ENCODE assay signal across 11 cellular contexts in the genomic region with DNA sequence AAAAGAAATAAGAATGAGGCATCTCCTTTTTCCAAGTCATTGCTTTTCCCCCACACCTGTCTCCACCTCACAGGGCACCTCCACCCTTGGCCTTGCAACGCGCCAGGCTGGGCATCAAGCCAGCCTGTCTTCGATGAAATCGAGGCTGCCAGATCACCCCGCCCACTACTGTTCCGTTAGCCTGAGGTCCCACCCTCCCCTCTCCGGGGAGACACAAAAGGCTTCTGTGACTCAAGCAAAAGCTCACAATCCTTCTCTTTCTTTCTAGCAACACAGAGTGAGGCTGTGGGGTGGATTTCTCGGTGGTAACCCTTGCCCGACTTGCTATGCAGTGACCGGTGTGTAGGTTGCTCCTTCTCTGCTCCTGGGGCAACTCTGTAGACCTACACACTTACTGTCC. TPM values are rescaled to one million over a fixed set of nuclear protein-coding genes. Genes with fewer than 3 reads are reported as not detected.
DNase-seq lines count a peak whose midpoint lies in the region; ATAC-seq, FAIRE-seq and TF ChIP-seq lines count a peak whose summit lies in the region.
"Had no signal": no experiment of that assay in that cellular context is flagged by ENCODE, and none has a peak within 500 bp of the region (broad histone marks: within the 10 kb centered on the region; RNA-seq: fewer than 3 reads in every experiment).

No MANE protein-coding gene starts in this region.

- H3K4me1 ChIP-seq in kidney (ENCODE audit: control insufficient read depth in 1 of 2, insufficient read depth in 1 of 2, low read depth in 1 of 2, low read length in 2 of 2): no peaks in the 10 kb centered on the region

- H3K9me3 Mint-ChIP-seq in activated naive CD4-positive, alpha-beta T cell treated with anti-CD3 and anti-CD28 coated beads, Interleukin-2, amount 50 U/mL, for 72 hours: no peaks in the 10 kb centered on the region

- H3K36me3 ChIP-seq in kidney (ENCODE audit: control insufficient read depth in 1 of 2, insufficient read depth in 2 of 2, low read length in 2 of 2): no peaks in the 10 kb centered on the region
- H3K36me3 ChIP-seq: esophagus squamous epithelium had no signal

- no peak overlapping the region for H3K4me3 ChIP-seq in kidney (ENCODE audit: low read length in 2 of 2)
- H3K4me3 ChIP-seq: esophagus squamous epithelium had no signal

- intact Hi-C loops in kidney (cut with DNase I): no loop called here

- H3K9ac ChIP-seq in kidney (ENCODE audit: low read length in 2 of 2): no peak overlapping the region

- FAIRE-seq in kidney (lab: Jason Lieb, UNC): no peak

- DNase-seq in activated CD4-positive, alpha-beta T cell treated with anti-CD3 and anti-CD28 coated beads for 4 hours: peak; percentile 6 to 42
- DNase-seq in activated CD4-positive, alpha-beta T cell treated with anti-CD3 and anti-CD28 coated beads for 1 hour: no peak
- peak in 1 of 2 donors; percentile 41 for DNase-seq in activated naive CD4-positive, alpha-beta T cell treated with anti-CD3 and anti-CD28 coated beads, Interleukin-2, amount 50 U/mL, for 72 hours (ENCODE audit: low spot score in 2 of 2)
- peak; percentile 83 for DNase-seq in kidney
- DNase-seq in MV-4-11 (lab: John Stamatoyannopoulos, UW): no peak
- DNase-seq: activated CD8-positive, alpha-beta memory T cell treated with anti-CD3 and anti-CD28 coated beads, Interleukin-2, amount 10 ng/mL, durations not matched to agents 7 days and 5 days; esophagus squamous epithelium; NCI-H82 had no signal

- no peaks in the 10 kb centered on the region for H3K36me3 Mint-ChIP-seq in activated naive CD4-positive, alpha-beta T cell treated with anti-CD3 and anti-CD28 coated beads, Interleukin-2, amount 50 U/mL, for 72 hours
- H3K36me3 Mint-ChIP-seq: activated CD8-positive, alpha-beta memory T cell treated with anti-CD3 and anti-CD28 coated beads, Interleukin-2, amount 10 ng/mL, durations not matched to agents 7 days and 5 days had no signal

- no peak for TF ChIP-seq CTCF in kidney (IDR thresholded peaks at IDR 0.05; ENCODE audit: borderline replicate concordance, extremely low read depth, insufficient read depth)

- H3K27ac ChIP-seq in kidney (ENCODE audit: low read depth in 2 of 2, low read length in 2 of 2): no peak overlapping the region
- peak overlapping the region; percentile 52 for H3K27ac ChIP-seq in temporal lobe (ENCODE audit: low read depth, low read length)
- H3K27ac ChIP-seq: esophagus squamous epithelium had no signal

- H3K27ac Mint-ChIP-seq in activated naive CD4-positive, alpha-beta T cell treated with anti-CD3 and anti-CD28 coated beads, Interleukin-2, amount 50 U/mL, for 72 hours: peak overlapping the region; percentile 61 to 69
- H3K27ac Mint-ChIP-seq: activated CD8-positive, alpha-beta memory T cell treated with anti-CD3 and anti-CD28 coated beads, Interleukin-2, amount 10 ng/mL, durations not matched to agents 7 days and 5 days had no signal

- peak; percentile 63 to 73 for ATAC-seq in activated naive CD4-positive, alpha-beta T cell treated with anti-CD3 and anti-CD28 coated beads, Interleukin-2, amount 50 U/mL, for 72 hours
- ATAC-seq in HG03025 (IDR thresholded peaks at IDR 0.05; ENCODE audit: low FRiP score, unreplicated experiment) (no peak), GM21515 (IDR thresholded peaks at IDR 0.05; ENCODE audit: unreplicated experiment) (no peak)
- ATAC-seq: activated CD8-positive, alpha-beta memory T cell treated with anti-CD3 and anti-CD28 coated beads, Interleukin-2, amount 10 ng/mL, durations not matched to agents 7 days and 5 days had no signal

- H3K9me3 ChIP-seq in kidney (ENCODE audit: control insufficient read depth in 1 of 2, low read length in 2 of 2): no peaks in the 10 kb centered on the region
- H3K9me3 ChIP-seq: esophagus squamous epithelium had no signal

RNA-seq across cellular contexts. Expression of a gene that starts 9.9 kb away (rescaled TPM):
- not detected for total RNA-seq in activated naive CD4-positive, alpha-beta T cell treated with anti-CD3 and anti-CD28 coated beads, Interleukin-2, amount 50 U/mL, for 72 hours
- total RNA-seq in kidney: not detected
- polyA plus RNA-seq in kidney (ENCODE audit: insufficient read depth, low read depth, low replicate concordance): not detected
- not detected for total RNA-seq in temporal lobe
- total RNA-seq: activated CD8-positive, alpha-beta memory T cell treated with anti-CD3 and anti-CD28 coated beads, Interleukin-2, amount 10 ng/mL, durations not matched to agents 7 days and 5 days; esophagus squamous epithelium had no signal

Comparison
In these comparisons a context has a peak if more than half of its experiments do, and no peak if none do; other contexts are left out.
1. DNase-seq: peak in activated CD4-positive, alpha-beta T cell treated with anti-CD3 and anti-CD28 coated beads for 4 hours (2 of 2) and kidney (single experiment); none in activated CD4-positive, alpha-beta T cell treated with anti-CD3 and anti-CD28 coated beads for 1 hour (single experiment) and MV-4-11 (single experiment).
2. ATAC-seq: peak in activated naive CD4-positive, alpha-beta T cell treated with anti-CD3 and anti-CD28 coated beads, Interleukin-2, amount 50 U/mL, for 72 hours (2 of 2); none in HG03025 (single experiment) and GM21515 (single experiment).